20 cellular contexts compared by ENCODE assay signal in the genomic region with DNA sequence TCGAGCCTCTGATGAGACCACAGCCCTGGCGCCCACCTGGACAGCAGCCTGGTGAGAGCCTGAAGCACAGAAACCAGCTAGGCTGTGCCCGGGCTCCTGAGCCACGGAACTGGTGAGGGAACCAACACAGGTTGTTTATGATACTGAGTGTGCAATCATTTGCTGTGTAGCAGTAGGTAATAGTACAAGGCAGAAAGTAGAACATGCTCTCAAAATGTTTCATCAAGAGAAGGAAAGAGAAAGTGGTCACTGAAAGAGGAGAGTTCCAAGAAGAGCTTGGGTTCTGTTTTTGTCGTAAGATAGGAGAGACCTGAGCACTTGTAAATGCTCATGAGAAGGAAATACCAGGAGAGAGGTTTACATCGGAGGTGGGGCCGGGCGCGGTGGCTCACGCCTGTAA.
DNase-seq lines count a peak whose midpoint lies in the region; TF ChIP-seq lines count a peak whose summit lies in the region.
"Had no signal": no experiment of that assay in that cellular context is flagged by ENCODE, and none has a peak within 500 bp of the region (broad histone marks: within the 10 kb centered on the region; RNA-seq: fewer than 3 reads in every experiment).

No MANE protein-coding gene starts in this region.

- H3K27me3 Mint-ChIP-seq in CD14-positive monocyte (ENCODE audit: low read depth in 3 of 3) = peaks cover 0 to 1% (median 0%) of the 10 kb centered on the region in 3 donors
- H3K27me3 Mint-ChIP-seq in activated T-helper 1 cell treated with anti-CD3 and anti-CD28 coated beads, Interleukin-12 subunit alpha, Interleukin-12 subunit beta, Interleukin-2, Interleukin-4 antibody, amounts not matched to agents 30 ng/mL and 10 ng/mL and 1 ng/mL, durations not matched to agents 14 hours and 24 hours and 36 hours (ENCODE audit: insufficient read depth) = no peaks in the 10 kb centered on the region

- no peak overlapping the region for H3K4me3 Mint-ChIP-seq in CD14-positive monocyte
- peak overlapping the region; percentile 34 for H3K4me3 Mint-ChIP-seq in activated T-helper 1 cell treated with anti-CD3 and anti-CD28 coated beads, Interleukin-12 subunit alpha, Interleukin-12 subunit beta, Interleukin-2, Interleukin-4 antibody, amounts not matched to agents 30 ng/mL and 10 ng/mL and 1 ng/mL, durations not matched to agents 14 hours and 24 hours and 36 hours

- no peaks in the 10 kb centered on the region for H3K27me3 ChIP-seq in BLaER1
- H3K27me3 ChIP-seq in layer of hippocampus (ENCODE audit: control insufficient read depth, insufficient read depth, low read length) = no peaks in the 10 kb centered on the region
- no peaks in the 10 kb centered on the region for H3K27me3 ChIP-seq in thyroid gland
- H3K27me3 ChIP-seq: foreskin keratinocyte had no signal

- H3K4me1 ChIP-seq in BLaER1 (peaks cover 80% of the 10 kb centered on the region), thyroid gland (no peaks in the 10 kb centered on the region)

- DNase-seq in CD14-positive monocyte (ENCODE audit: low spot score) (no peak), thyroid gland (no peak), NCI-H510A treated with DMSO at 0.1 percent for 48 hours (lab: John Stamatoyannopoulos, UW) (no peak), nucleus accumbens (lab: John Stamatoyannopoulos, UW) (no peak), iPS-NIHi7 (ENCODE audit: extremely low spot score) (no peak)
- no peak for DNase-seq in activated T-helper 1 cell treated with anti-CD3 and anti-CD28 coated beads, Interleukin-12 subunit alpha, Interleukin-12 subunit beta, Interleukin-2, Interleukin-4 antibody, amounts not matched to agents 30 ng/mL and 10 ng/mL and 1 ng/mL, durations not matched to agents 14 hours and 24 hours and 36 hours (ENCODE audit: low spot score)
- DNase-seq: activated CD4-positive, CD25-positive, alpha-beta regulatory T cell; aorta; foreskin keratinocyte; hippocampal formation; Karpas-422; kidney; mesendoderm; NCI-H526; OCI-M1; SIG-M5; stimulated activated CD4-positive, alpha-beta T cell treated with anti-CD3 and anti-CD28 coated beads, Interleukin-4, amount 100 ng/mL, for 4 hours had no signal

- no peak overlapping the region for H3K27ac ChIP-seq in BLaER1
- H3K27ac ChIP-seq in layer of hippocampus (ENCODE audit: low read depth, low read length) = peak overlapping the region; percentile 16
- H3K27ac ChIP-seq in thyroid gland = no peak overlapping the region
- H3K27ac ChIP-seq: foreskin keratinocyte had no signal

- H3K9ac ChIP-seq in BLaER1 = no peak overlapping the region

- H3K36me3 ChIP-seq in BLaER1 (peaks cover 60% of the 10 kb centered on the region), thyroid gland (no peaks in the 10 kb centered on the region)

- intact Hi-C loops in CD14-positive monocyte (cut with micrococcal nuclease) (no loop called here), thyroid gland (cut with DNase I) (no loop called here)
- intact Hi-C loops in activated T-helper 1 cell treated with anti-CD3 and anti-CD28 coated beads, Interleukin-12 subunit alpha, Interleukin-12 subunit beta, Interleukin-2, Interleukin-4 antibody, amounts not matched to agents 30 ng/mL and 10 ng/mL and 1 ng/mL, durations not matched to agents 14 hours and 24 hours and 36 hours (cut with micrococcal nuclease) = no loop called here

- H3K9me3 Mint-ChIP-seq in CD14-positive monocyte = peaks cover 0 to 2% (median 0%) of the 10 kb centered on the region in 7 donors
- H3K9me3 Mint-ChIP-seq in activated T-helper 1 cell treated with anti-CD3 and anti-CD28 coated beads, Interleukin-12 subunit alpha, Interleukin-12 subunit beta, Interleukin-2, Interleukin-4 antibody, amounts not matched to agents 30 ng/mL and 10 ng/mL and 1 ng/mL, durations not matched to agents 14 hours and 24 hours and 36 hours = peaks cover 12% of the 10 kb centered on the region

- H3K4me2 ChIP-seq in BLaER1 = peak overlapping the region; percentile 70
- H3K4me2 ChIP-seq: smooth muscle cell had no signal

- no peak for TF ChIP-seq POLR2A in thyroid gland (IDR thresholded peaks at IDR 0.05)

- H3K4me3 ChIP-seq in BLaER1 = no peak overlapping the region
- no peak overlapping the region for H3K4me3 ChIP-seq in thyroid gland (replicated peaks in 1 of 3)
- H3K4me3 ChIP-seq: smooth muscle cell had no signal

- peaks cover 30% of the 10 kb centered on the region for H3K9me3 ChIP-seq in BLaER1
- no peaks in the 10 kb centered on the region for H3K9me3 ChIP-seq in thyroid gland

- TF ChIP-seq CTCF in CD14-positive monocyte (IDR thresholded peaks at IDR 0.05) (no peak), thyroid gland (IDR thresholded peaks at IDR 0.05) (no peak)

- peaks cover 77% of the 10 kb centered on the region for H3K4me1 Mint-ChIP-seq in CD14-positive monocyte
- H3K4me1 Mint-ChIP-seq in activated T-helper 1 cell treated with anti-CD3 and anti-CD28 coated beads, Interleukin-12 subunit alpha, Interleukin-12 subunit beta, Interleukin-2, Interleukin-4 antibody, amounts not matched to agents 30 ng/mL and 10 ng/mL and 1 ng/mL, durations not matched to agents 14 hours and 24 hours and 36 hours (ENCODE audit: low read depth) = peaks cover 99% of the 10 kb centered on the region

- H3K27ac Mint-ChIP-seq in CD14-positive monocyte = peak overlapping the region; percentile 9 to 83 (median 68)
- peak overlapping the region; percentile 87 for H3K27ac Mint-ChIP-seq in activated T-helper 1 cell treated with anti-CD3 and anti-CD28 coated beads, Interleukin-12 subunit alpha, Interleukin-12 subunit beta, Interleukin-2, Interleukin-4 antibody, amounts not matched to agents 30 ng/mL and 10 ng/mL and 1 ng/mL, durations not matched to agents 14 hours and 24 hours and 36 hours

- 91 to 93% methylated on average over 10 of the region's 10 CpGs for WGBS in thyroid gland, 2 donors

- peaks cover 100% of the 10 kb centered on the region for H4K20me1 ChIP-seq in BLaER1

- H3K36me3 Mint-ChIP-seq in CD14-positive monocyte = peaks cover 27 to 38% of the 10 kb centered on the region in 2 donors
- peaks cover 50% of the 10 kb centered on the region for H3K36me3 Mint-ChIP-seq in activated T-helper 1 cell treated with anti-CD3 and anti-CD28 coated beads, Interleukin-12 subunit alpha, Interleukin-12 subunit beta, Interleukin-2, Interleukin-4 antibody, amounts not matched to agents 30 ng/mL and 10 ng/mL and 1 ng/mL, durations not matched to agents 14 hours and 24 hours and 36 hours (ENCODE audit: low read depth)
